5 cellular contexts compared by ENCODE assay signal in the genomic region with DNA sequence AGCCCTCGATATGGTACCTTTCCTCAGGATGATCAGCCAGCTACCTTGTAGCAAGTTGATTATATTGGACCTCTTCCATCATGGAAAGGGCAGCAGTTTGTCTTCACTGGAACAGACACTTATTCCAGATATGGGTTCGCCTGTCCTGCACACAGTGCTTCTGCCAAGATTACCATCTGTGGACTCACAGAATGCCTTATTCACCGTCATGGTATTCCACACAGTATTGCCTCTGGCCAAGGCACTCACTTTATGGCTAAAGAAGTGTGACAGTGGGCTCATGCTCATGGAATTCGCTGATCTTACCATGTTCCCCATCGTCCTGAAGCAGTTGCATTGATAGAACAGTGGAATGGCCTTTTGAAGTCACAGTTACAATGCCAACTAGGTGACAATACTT. TPM values are rescaled to one million over a fixed set of nuclear protein-coding genes. Genes with fewer than 3 reads are reported as not detected.
"Had no signal": no experiment of that assay in that cellular context is flagged by ENCODE, and none has a peak within 500 bp of the region (broad histone marks: within the 10 kb centered on the region; RNA-seq: fewer than 3 reads in every experiment).

No MANE protein-coding gene starts in this region.

RNA-seq across cellular contexts. Expression of a gene that starts 14.9 kb away (rescaled TPM):
- total RNA-seq: GM23248, H7, HT-29, IMR-90 had no signal
- polyA plus RNA-seq: GM23248, IMR-90 had no signal

RNA-seq across cellular contexts. Expression of a gene that starts 50.7 kb away (rescaled TPM):
- total RNA-seq: GM23248, H4, H7, HT-29, IMR-90 had no signal
- polyA plus RNA-seq: GM23248, IMR-90 had no signal
